Comparison of ENCODE assay signal across 7 cellular contexts in the genomic region with DNA sequence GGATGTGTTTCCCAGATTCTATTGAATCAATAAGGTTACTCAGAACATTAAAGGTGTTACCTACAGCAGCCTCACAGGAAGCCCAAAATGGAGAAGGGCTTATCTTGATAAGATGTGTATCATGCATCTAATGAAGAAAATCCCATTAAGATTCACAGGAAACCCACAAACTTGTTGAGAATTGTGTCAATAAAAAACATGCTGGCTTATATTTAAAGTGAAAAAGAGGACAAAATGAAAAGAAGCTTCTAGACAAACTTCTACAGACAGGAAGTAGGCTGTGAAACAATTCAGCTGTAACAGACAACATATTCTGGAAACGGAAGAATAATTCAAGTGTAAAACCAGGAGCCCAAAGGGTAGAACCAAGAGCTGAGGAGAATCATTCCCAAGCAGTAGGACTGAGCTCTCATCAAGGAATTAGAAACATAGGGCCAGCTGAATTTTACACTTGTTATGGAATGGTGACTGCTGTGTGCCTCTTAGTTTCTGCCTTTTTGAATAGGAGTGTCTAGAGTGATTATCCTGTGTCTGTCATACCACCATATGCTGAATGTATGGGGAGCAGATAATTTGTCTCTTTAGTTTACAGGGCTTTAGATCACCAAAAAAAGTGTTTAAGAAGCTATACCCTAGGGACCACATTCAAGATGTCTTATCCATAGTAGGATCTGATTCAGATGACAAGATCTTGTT. TPM values are rescaled to one million over a fixed set of nuclear protein-coding genes. Genes with fewer than 3 reads are reported as not detected.
DNase-seq lines count a peak whose midpoint lies in the region; ATAC-seq, FAIRE-seq and TF ChIP-seq lines count a peak whose summit lies in the region.

No MANE protein-coding gene starts in this region.

- POLR2A ChIA-PET in endothelial cell of umbilical vein (lab: Charles Lee) = no interaction called here

- peaks cover 21% of the 10 kb centered on the region for H3K4me1 ChIP-seq in OCI-LY3 (ENCODE audit: low read length)
- H3K4me1 ChIP-seq in endothelial cell of umbilical vein (ENCODE audit: control insufficient read depth, extremely low read depth, insufficient read depth, low read length) = peaks cover 13% of the 10 kb centered on the region

- BruUV-seq in endothelial cell of umbilical vein (replicated peaks; lab: Mats Ljungman, UMichigan) = no TSS peak

- no peaks in the 10 kb centered on the region for H3K9me1 ChIP-seq in endothelial cell of umbilical vein (replicated peaks; ENCODE audit: control insufficient read depth, extremely low read depth, insufficient read depth, low read length)

- H3K27me3 ChIP-seq in OCI-LY3 (ENCODE audit: low read depth, low read length) = no peaks in the 10 kb centered on the region
- no peaks in the 10 kb centered on the region for H3K27me3 ChIP-seq in endothelial cell of umbilical vein (ENCODE audit: control insufficient read depth in 2 of 2, insufficient read depth in 2 of 2, low read length in 2 of 2)

- DNase-seq in endothelial cell of umbilical vein (ENCODE audit: low read depth, low spot score) = peak; percentile 16
- DNase-seq in stimulated activated effector memory CD8-positive, alpha-beta T cell treated with anti-CD3 and anti-CD28 coated beads, Interleukin-12 subunit alpha, Interleukin-12 subunit beta, amount 100 ng/mL, for 72 hours (ENCODE audit: low spot score in 2 of 2) = no peak
- no peak for DNase-seq in iPS-NIHi7 (ENCODE audit: extremely low spot score)
- no peak for DNase-seq in HCEC 1CT

- peaks cover 68% of the 10 kb centered on the region for H3K4me1 Mint-ChIP-seq in stimulated activated effector memory CD8-positive, alpha-beta T cell treated with anti-CD3 and anti-CD28 coated beads, Interleukin-12 subunit alpha, Interleukin-12 subunit beta, amount 100 ng/mL, for 72 hours

- H3K9ac ChIP-seq in OCI-LY3 (ENCODE audit: low read length) (no peak overlapping the region), endothelial cell of umbilical vein (replicated peaks; ENCODE audit: extremely low read depth, insufficient read depth, low read length) (no peak overlapping the region)

- ATAC-seq in GM18909 (IDR thresholded peaks at IDR 0.05; ENCODE audit: poor library complexity, unreplicated experiment) (peak; percentile 33), GM18502 (IDR thresholded peaks at IDR 0.05; ENCODE audit: poor library complexity, unreplicated experiment) (no peak)
- peak; percentile 63 for ATAC-seq in stimulated activated effector memory CD8-positive, alpha-beta T cell treated with anti-CD3 and anti-CD28 coated beads, Interleukin-12 subunit alpha, Interleukin-12 subunit beta, amount 100 ng/mL, for 72 hours

- H3K4me2 ChIP-seq in OCI-LY3 (ENCODE audit: low read length) (peak overlapping the region; percentile 6), endothelial cell of umbilical vein (ENCODE audit: insufficient read depth, low read length) (no peak overlapping the region)

- no peak for TF ChIP-seq POLR2A in endothelial cell of umbilical vein (IDR thresholded peaks at IDR 0.05; ENCODE audit: low read depth, low read length)

- H4K20me1 ChIP-seq in OCI-LY3 (ENCODE audit: insufficient read depth, low read length) = peaks cover 35% of the 10 kb centered on the region
- H4K20me1 ChIP-seq in endothelial cell of umbilical vein (replicated peaks; ENCODE audit: control insufficient read depth, extremely low read depth, insufficient read depth, low read length) = peaks cover 10% of the 10 kb centered on the region

- H3K27ac Mint-ChIP-seq in stimulated activated effector memory CD8-positive, alpha-beta T cell treated with anti-CD3 and anti-CD28 coated beads, Interleukin-12 subunit alpha, Interleukin-12 subunit beta, amount 100 ng/mL, for 72 hours = peak overlapping the region; percentile 87

- intact Hi-C loops in endothelial cell of umbilical vein (cut with micrococcal nuclease) = no loop called here

- no peak for TF ChIP-seq CTCF in OCI-LY3 (IDR thresholded peaks at IDR 0.05; ENCODE audit: low read depth, low read length)
- no peak for TF ChIP-seq CTCF in endothelial cell of umbilical vein (IDR thresholded peaks at IDR 0.05; ENCODE audit: extremely low read depth in 1 of 2, insufficient read depth in 1 of 2, low read depth in 1 of 2, low read length in 2 of 2)

- H3K79me2 ChIP-seq in OCI-LY3 (ENCODE audit: low read length) (peaks cover 99% of the 10 kb centered on the region), endothelial cell of umbilical vein (ENCODE audit: control insufficient read depth, insufficient read depth, low read length) (peaks cover 94% of the 10 kb centered on the region)

- H3K4me3 Mint-ChIP-seq in stimulated activated effector memory CD8-positive, alpha-beta T cell treated with anti-CD3 and anti-CD28 coated beads, Interleukin-12 subunit alpha, Interleukin-12 subunit beta, amount 100 ng/mL, for 72 hours = peak overlapping the region; percentile 58

- H3K36me3 Mint-ChIP-seq in stimulated activated effector memory CD8-positive, alpha-beta T cell treated with anti-CD3 and anti-CD28 coated beads, Interleukin-12 subunit alpha, Interleukin-12 subunit beta, amount 100 ng/mL, for 72 hours = peaks cover 46% of the 10 kb centered on the region

- H3K27ac ChIP-seq in OCI-LY3 (ENCODE audit: low read length) (peak overlapping the region; percentile 16; the same call in 1 of the 2 replicates), endothelial cell of umbilical vein (ENCODE audit: insufficient read depth, low read depth, low read length) (no peak overlapping the region)

- H3K4me3 ChIP-seq in OCI-LY3 (ENCODE audit: low read length) (no peak overlapping the region), endothelial cell of umbilical vein (replicated peaks in 1 of 3; ENCODE audit: insufficient read depth in 1 of 3, low read depth in 1 of 3, low read length in 3 of 3) (no peak overlapping the region)

- H3K36me3 ChIP-seq in OCI-LY3 (replicated peaks; ENCODE audit: low read depth, low read length) (peaks cover 20% of the 10 kb centered on the region), endothelial cell of umbilical vein (ENCODE audit: control insufficient read depth in 2 of 2, extremely low read depth in 1 of 2, insufficient read depth in 2 of 2, low read length in 2 of 2) (peaks cover 0 to 3% of the 10 kb centered on the region in 2 experiments)

- dilution Hi-C loops in endothelial cell of umbilical vein (cut with MboI; ENCODE audit: extremely low pct_ligation_motif_present, low sequenced_read_pairs) = no loop called here

- CTCF ChIA-PET in endothelial cell of umbilical vein (lab: Charles Lee) = interaction anchor here (1.1 to 2.3 kb wide), 2 partner anchors 9 to 187 kb away, joined by 5 to 7 read pairs; partner anchors contain the start of gene IMMT

- no peaks in the 10 kb centered on the region for H3K9me3 Mint-ChIP-seq in stimulated activated effector memory CD8-positive, alpha-beta T cell treated with anti-CD3 and anti-CD28 coated beads, Interleukin-12 subunit alpha, Interleukin-12 subunit beta, amount 100 ng/mL, for 72 hours

- H3K9me3 ChIP-seq in OCI-LY3 (ENCODE audit: insufficient read depth, low read length) = no peaks in the 10 kb centered on the region
- no peaks in the 10 kb centered on the region for H3K9me3 ChIP-seq in endothelial cell of umbilical vein (replicated peaks; ENCODE audit: control insufficient read depth, insufficient read depth, low read length)

- FAIRE-seq in endothelial cell of umbilical vein (lab: Jason Lieb, UNC) = no peak

- H2AFZ ChIP-seq in OCI-LY3 (ENCODE audit: low read depth, low read length) (no peak overlapping the region), endothelial cell of umbilical vein (ENCODE audit: low read depth, low read length) (no peak overlapping the region)

TF ChIP-seq in endothelial cell of umbilical vein, 7 proteins besides CTCF, POLR2A, EP300 and RAD21:
- TF ChIP-seq POLR2AphosphoS5 (IDR thresholded peaks at IDR 0.05; ENCODE audit: insufficient read depth, low read depth, low read length) = no peak
- TF ChIP-seq GATA2 (IDR thresholded peaks at IDR 0.05; ENCODE audit: insufficient read depth, insufficient read length, low read depth, low read length) = no peak

RNA-seq across cellular contexts. Expression of gene IMMT, which starts 9.6 kb away (rescaled TPM):
- total RNA-seq in endothelial cell of umbilical vein = 112 and 114 TPM in 2 replicates
- 30.1 and 35.6 TPM in 2 replicates for polyA plus RNA-seq in endothelial cell of umbilical vein
- polyA plus RNA-seq in endothelial cell of umbilical vein (2011; cell fraction: cytosol; rRNA removed) = 43.5 and 47.1 TPM in 2 replicates
- 53.0 and 65.2 TPM in 2 replicates for polyA plus RNA-seq in endothelial cell of umbilical vein (2011; cell fraction: nucleus; rRNA removed)
- 86.5 and 106 TPM in 2 replicates for polyA plus RNA-seq in endothelial cell of umbilical vein (2012)
- 44.9 and 57.1 TPM in 2 replicates for polyA minus RNA-seq in endothelial cell of umbilical vein
- 47.4 TPM for polyA minus RNA-seq in endothelial cell of umbilical vein (2011; cell fraction: cytosol; rRNA and poly(A)+ RNA removed)
- 47.2 and 61.3 TPM in 2 replicates for polyA minus RNA-seq in endothelial cell of umbilical vein (2011; cell fraction: nucleus; rRNA and poly(A)+ RNA removed)

RNA-seq across cellular contexts. Expression of gene MRPL35, which starts 13.6 kb away (rescaled TPM):
- 46.9 and 47.3 TPM in 2 replicates for total RNA-seq in endothelial cell of umbilical vein
- polyA plus RNA-seq in endothelial cell of umbilical vein = 48.0 and 68.2 TPM in 2 replicates
- 56.5 and 66.3 TPM in 2 replicates for polyA plus RNA-seq in endothelial cell of umbilical vein (2011; cell fraction: cytosol; rRNA removed)
- 31.1 and 38.2 TPM in 2 replicates for polyA plus RNA-seq in endothelial cell of umbilical vein (2011; cell fraction: nucleus; rRNA removed)
- 57.2 and 77.6 TPM in 2 replicates for polyA plus RNA-seq in endothelial cell of umbilical vein (2012)
- polyA minus RNA-seq in endothelial cell of umbilical vein = 71.2 and 78.1 TPM in 2 replicates
- 21.9 TPM for polyA minus RNA-seq in endothelial cell of umbilical vein (2011; cell fraction: cytosol; rRNA and poly(A)+ RNA removed)
- 14.3 and 18.0 TPM in 2 replicates for polyA minus RNA-seq in endothelial cell of umbilical vein (2011; cell fraction: nucleus; rRNA and poly(A)+ RNA removed)
